ENCODE assay signal across 8 cellular contexts in genomic region chr11:18105802-18106574, GRCh38. TPM values are rescaled to one million over a fixed set of nuclear protein-coding genes. Genes with fewer than 3 reads are reported as not detected.
DNase-seq lines count a peak whose midpoint lies in the region; ATAC-seq, FAIRE-seq and TF ChIP-seq lines count a peak whose summit lies in the region.

TSS of gene SAAL1 (minus strand) at chr11:18106082. CDS start at chr11:18106041, 41 bp downstream.

- peaks cover 17% of the 10 kb centered on the region for H3K4me1 ChIP-seq in keratinocyte (ENCODE audit: control insufficient read depth, extremely low read depth, insufficient read depth, low read length)

- peaks cover 11% of the 10 kb centered on the region in 2 experiments for H3K36me3 ChIP-seq in keratinocyte (ENCODE audit: control insufficient read depth in 2 of 2, extremely low read depth in 1 of 2, insufficient read depth in 2 of 2, low read length in 2 of 2)

- peaks cover 26% of the 10 kb centered on the region for H3K79me2 ChIP-seq in keratinocyte (ENCODE audit: control insufficient read depth, insufficient read depth, low read length)

- peak within 1 kb of the TSS; percentile 84 for H3K9ac ChIP-seq in keratinocyte (ENCODE audit: control insufficient read depth, extremely low read depth, insufficient read depth, low read length)

- CTCF ChIA-PET in activated B cell treated with CpG ODN at 0.5 μM for 24 hours (lab: Charles Lee): interaction anchor here (0.6 to 2.3 kb wide), 12 partner anchors 9 to 806 kb away, joined by 3 to 20 read pairs (median 4); no protein-coding TSS in a partner anchor

- no peaks in the 10 kb centered on the region for H3K27me3 ChIP-seq in keratinocyte (ENCODE audit: control insufficient read depth, extremely low read depth, insufficient read depth, low read length)

- no peaks in the 10 kb centered on the region for H3K9me3 ChIP-seq in keratinocyte (ENCODE audit: control insufficient read depth, low read depth, low read length)

- no peaks in the 10 kb centered on the region for H4K20me1 ChIP-seq in keratinocyte (ENCODE audit: control insufficient read depth, extremely low read depth, insufficient read depth, low read length)

- peak within 1 kb of the TSS; percentile 91 for H3K4me3 Mint-ChIP-seq in activated B cell treated with CpG ODN at 0.5 μM for 24 hours

- peak within 1 kb of the TSS; percentile 98 for H2AFZ ChIP-seq in keratinocyte (ENCODE audit: control insufficient read depth, low read length)

- peaks cover 32% of the 10 kb centered on the region for H3K36me3 Mint-ChIP-seq in activated B cell treated with CpG ODN at 0.5 μM for 24 hours (ENCODE audit: low read depth)

- H3K4me1 Mint-ChIP-seq in activated B cell treated with CpG ODN at 0.5 μM for 24 hours: peaks cover 28% of the 10 kb centered on the region

- peak; percentile 67 for TF ChIP-seq CTCF in AG09319 (IDR thresholded peaks at IDR 0.05; ENCODE audit: low read depth, low read length)
- no peak for TF ChIP-seq CTCF in activated B cell treated with CpG ODN at 0.5 μM for 24 hours (IDR thresholded peaks at IDR 0.05)
- TF ChIP-seq CTCF in keratinocyte (optimal IDR thresholded peaks at IDR 0.05 in 1 of 3, IDR thresholded peaks at IDR 0.05 in 1 of 3, conservative IDR thresholded peaks at IDR 0.05 in 1 of 3; ENCODE audit: extremely low read depth in 1 of 3, insufficient read depth in 2 of 3, low read length in 3 of 3): peak; percentile 72 to 93 (median 77)

- peak within 1 kb of the TSS; percentile 67 for H3K27ac ChIP-seq in keratinocyte (ENCODE audit: control insufficient read depth, insufficient read depth, low read length)

- H3K9me3 Mint-ChIP-seq in activated B cell treated with CpG ODN at 0.5 μM for 24 hours: no peaks in the 10 kb centered on the region

- dilution Hi-C loops in keratinocyte (cut with MboI; ENCODE audit: extremely low pct_ligation_motif_present, low sequenced_read_pairs): no loop called here

- H3K9me1 ChIP-seq in keratinocyte (ENCODE audit: control insufficient read depth, extremely low read depth, insufficient read depth, low read length): peaks cover 2% of the 10 kb centered on the region

- peaks cover 14% of the 10 kb centered on the region for H3K27me3 Mint-ChIP-seq in activated B cell treated with CpG ODN at 0.5 μM for 24 hours

- H3K27ac Mint-ChIP-seq in activated B cell treated with CpG ODN at 0.5 μM for 24 hours: peak within 1 kb of the TSS; percentile 76

- no peak for FAIRE-seq in keratinocyte (lab: Jason Lieb, UNC)

- intact Hi-C loops in activated B cell treated with CpG ODN at 0.5 μM for 24 hours (cut with micrococcal nuclease): loop anchor here (1.0 to 10.0 kb wide), 9 partner anchors 93 to 1371 kb away; partner anchors contain the start of genes C11orf58, GTF2H1, HPS5 and KCNC1

- peak within 1 kb of the TSS; percentile 68 for H3K4me2 ChIP-seq in keratinocyte (ENCODE audit: control insufficient read depth, extremely low read depth, insufficient read depth, low read depth, low read length)

- ATAC-seq in GM18907 (IDR thresholded peaks at IDR 0.05; ENCODE audit: unreplicated experiment) (peak; percentile 93), HG03159 (IDR thresholded peaks at IDR 0.05; ENCODE audit: unreplicated experiment) (peak; percentile 93), activated B cell treated with CpG ODN at 0.5 μM for 24 hours (ENCODE audit: low read depth) (peak; percentile 97)

- POLR2A ChIA-PET in activated B cell treated with CpG ODN at 0.5 μM for 24 hours (lab: Charles Lee): interaction anchor here (0.6 to 1.4 kb wide), 9 partner anchors 9 to 616 kb away, joined by 3 to 14 read pairs (median 6); partner anchors contain the start of genes GTF2H1, LDHA, SERGEF and TSG101

- DNase-seq in AG09319 (ENCODE audit: extremely low read depth, low read depth) (peak; percentile 38), NCI-H2227 treated with DMSO at 0.1 percent for 48 hours (lab: John Stamatoyannopoulos, UW) (peak; percentile 85), activated B cell treated with CpG ODN at 0.5 μM for 24 hours (peak; percentile 91), keratinocyte (ENCODE audit: low read depth, low spot score) (peak; percentile 23)
- peak; percentile 80 for DNase-seq in central memory CD4-positive, alpha-beta T cell
- DNase-seq in stimulated activated CD4-positive, alpha-beta T cell treated with anti-CD3 and anti-CD28 coated beads, Interleukin-15, amount 100 ng/mL, for 1 hour (ENCODE audit: low read depth in 1 of 2, low spot score in 1 of 2): peak; percentile 76 to 84

- peak within 1 kb of the TSS; percentile 81 to 90 (median 88) for H3K4me3 ChIP-seq in keratinocyte (ENCODE audit: control insufficient read depth in 2 of 3, extremely low read depth in 1 of 3, insufficient read depth in 2 of 3, low read depth in 1 of 3, low read length in 3 of 3)

RNA-seq across cellular contexts. Expression of gene SAAL1, which starts in this region (rescaled TPM):
- total RNA-seq in activated B cell treated with CpG ODN at 0.5 μM for 24 hours: 34.4 and 39.7 TPM in 2 replicates
- 15.8 to 28.3 TPM (median 22.6 TPM) in 3 replicates for polyA plus RNA-seq in keratinocyte
- 17.1 TPM for polyA plus RNA-seq in keratinocyte (2011; ENCODE audit: low read depth)
- polyA plus RNA-seq in keratinocyte (2011; cell fraction: cytosol; rRNA removed): 12.8 and 18.6 TPM in 2 replicates
- polyA plus RNA-seq in keratinocyte (2011; cell fraction: nucleus; rRNA removed): 16.6 and 24.5 TPM in 2 replicates
- polyA plus RNA-seq in keratinocyte (2012; ENCODE audit: low replicate concordance): 10.1 and 22.1 TPM in 2 replicates
- polyA minus RNA-seq in keratinocyte: 4.6 to 15.2 TPM (median 6.0 TPM) in 3 replicates
- polyA minus RNA-seq in keratinocyte (2011; cell fraction: cytosol; rRNA and poly(A)+ RNA removed): 11.5 TPM
- polyA minus RNA-seq in keratinocyte (2011; cell fraction: nucleus; rRNA and poly(A)+ RNA removed): 9.4 and 16.3 TPM in 2 replicates

Comparison
In these comparisons a context has a peak if more than half of its experiments do, and no peak if none do; other contexts are left out.
1. Peak in every context shown above with its lines: DNase-seq, ATAC-seq, H3K4me3 ChIP-seq and H3K27ac ChIP-seq.
2. DNase-seq: peak in every context shown above with its lines; median percentile 91 in activated B cell treated with CpG ODN at 0.5 μM for 24 hours; 85 in NCI-H2227 treated with DMSO at 0.1 percent for 48 hours; 80 in central memory CD4-positive, alpha-beta T cell; 80 in stimulated activated CD4-positive, alpha-beta T cell treated with anti-CD3 and anti-CD28 coated beads, Interleukin-15, amount 100 ng/mL, for 1 hour; 38 in AG09319; 23 in keratinocyte.